ENCODE assay signal across 20 cellular contexts in genomic region chr20:46981184-46981583, GRCh38.
DNase-seq lines count a peak whose midpoint lies in the region; ATAC-seq and TF ChIP-seq lines count a peak whose summit lies in the region.
"Had no signal": no experiment of that assay in that cellular context is flagged by ENCODE, and none has a peak within 500 bp of the region (broad histone marks: within the 10 kb centered on the region; RNA-seq: fewer than 3 reads in every experiment).

No MANE protein-coding gene starts in this region.

- H2BK12ac ChIP-seq in trophoblast cell (ENCODE audit: low read length) = no peak overlapping the region

- no peak overlapping the region for H3K4me3 ChIP-seq in breast epithelium
- H3K4me3 ChIP-seq in trophoblast cell (ENCODE audit: low read depth, low read length) = no peak overlapping the region
- H3K4me3 ChIP-seq: A549; BLaER1 treated with 17β-estradiol and CSF1 and Interleukin-3, amounts not matched to agents 10 nM and 100 nM; GM23248 had no signal

- ATAC-seq in esophagus mucosa = peak; percentile 29
- ATAC-seq: A549 had no signal

- CTCF ChIA-PET in MCF 10A (lab: Yijun Ruan, JAX) = interaction anchor here (0.7 kb wide), 1 partner anchor 8 kb away, joined by 3 read pairs; no protein-coding TSS in a partner anchor

- H3K23ac ChIP-seq in trophoblast cell (ENCODE audit: low read length) = no peak overlapping the region

- peaks cover 0 to 19% of the 10 kb centered on the region in 2 donors for H3K4me1 ChIP-seq in breast epithelium
- H3K4me1 ChIP-seq in trophoblast cell (ENCODE audit: control insufficient read depth in 1 of 2, insufficient read depth in 2 of 2, low read length in 2 of 2) = peaks cover 7 to 9% of the 10 kb centered on the region in 2 experiments
- H3K4me1 ChIP-seq: BE2C had no signal

- no peak overlapping the region for H3K27ac Mint-ChIP-seq in MCF 10A (ENCODE audit: low read depth, unreplicated experiment)
- H3K27ac Mint-ChIP-seq: CD4-positive, alpha-beta T cell; CD8-positive, alpha-beta memory T cell had no signal

- H3K79me2 ChIP-seq in trophoblast cell (ENCODE audit: control insufficient read depth, insufficient read depth, low read length, poor library complexity) = no peaks in the 10 kb centered on the region

- H3K4me3 Mint-ChIP-seq in MCF 10A (ENCODE audit: unreplicated experiment) = no peak overlapping the region
- H3K4me3 Mint-ChIP-seq: CD14-positive monocyte; CD4-positive, alpha-beta T cell; CD8-positive, alpha-beta memory T cell had no signal

- H3K4me1 Mint-ChIP-seq in MCF 10A (ENCODE audit: insufficient read depth, unreplicated experiment) = no peaks in the 10 kb centered on the region
- H3K4me1 Mint-ChIP-seq: CD14-positive monocyte; CD8-positive, alpha-beta memory T cell had no signal

- TF ChIP-seq CTCF in breast epithelium (IDR thresholded peaks at IDR 0.05) = no peak
- no peak for TF ChIP-seq CTCF in MCF 10A (IDR thresholded peaks at IDR 0.05; ENCODE audit: unreplicated experiment)

- BruUV-seq in MCF 10A (replicated peaks; lab: Mats Ljungman, UMichigan) = no TSS peak

- H2BK120ac ChIP-seq in trophoblast cell (ENCODE audit: insufficient read depth, low read length, poor library complexity) = no peak overlapping the region

- TF ChIP-seq POLR2A in breast epithelium (IDR thresholded peaks at IDR 0.05) = no peak

- H4K8ac ChIP-seq in trophoblast cell (ENCODE audit: low read depth, low read length) = no peak overlapping the region

- H3K18ac ChIP-seq in trophoblast cell (ENCODE audit: low read length) = no peak overlapping the region

- H3K14ac ChIP-seq in trophoblast cell (ENCODE audit: low read length) = no peak overlapping the region

- no peak overlapping the region for H3K4me2 ChIP-seq in trophoblast cell (ENCODE audit: low read length)
- H3K4me2 ChIP-seq: A549; BLaER1 treated with 17β-estradiol and CSF1 and Interleukin-3, amounts not matched to agents 10 nM and 100 nM had no signal

- no peaks in the 10 kb centered on the region for H3K27me3 Mint-ChIP-seq in MCF 10A (ENCODE audit: insufficient read depth, unreplicated experiment)

- H4K91ac ChIP-seq in trophoblast cell (ENCODE audit: low read depth, low read length) = no peak overlapping the region

- H3K9ac ChIP-seq in trophoblast cell (ENCODE audit: low read length) = no peak overlapping the region
- H3K9ac ChIP-seq: BLaER1 treated with 17β-estradiol and CSF1 and Interleukin-3, amounts not matched to agents 10 nM and 100 nM; GM23248 had no signal

- H2BK5ac ChIP-seq in trophoblast cell (ENCODE audit: low read depth, low read length, poor library complexity) = no peak overlapping the region

- H3K9me3 ChIP-seq in breast epithelium (peaks cover 0 to 4% of the 10 kb centered on the region in 2 donors), trophoblast cell (ENCODE audit: insufficient read depth, low read depth, low read length) (no peaks in the 10 kb centered on the region)
- H3K9me3 ChIP-seq: A549, BE2C had no signal

- H3K27ac ChIP-seq in breast epithelium (peak overlapping the region; percentile 85 to 88), trophoblast cell (ENCODE audit: low read depth, low read length) (peak overlapping the region; percentile 50)
- H3K27ac ChIP-seq: A549; BLaER1 treated with 17β-estradiol and CSF1 and Interleukin-3, amounts not matched to agents 10 nM and 100 nM; GM23248 had no signal

- peaks cover 5% of the 10 kb centered on the region for H3K79me1 ChIP-seq in trophoblast cell (ENCODE audit: low read length)

- DNase-seq in breast epithelium (ENCODE audit: low spot score in 2 of 2) (no peak), MCF 10A (ENCODE audit: unreplicated experiment) (no peak), trophoblast cell (peak in 1 of 2 donors; percentile 40), HPDE6-E6E7 (ENCODE audit: extremely low spot score) (no peak), SW 1271 (lab: John Stamatoyannopoulos, UW) (no peak), DMS153 treated with DMSO at 0.1 percent for 48 hours (lab: John Stamatoyannopoulos, UW; ENCODE audit: unreplicated experiment) (no peak)
- DNase-seq: 8988T; ACHN; AML-193; BE2C; CD4-positive, alpha-beta T cell; CD8-positive, alpha-beta memory T cell; DND-41; GM23248; H7; HCEC 1CT had no signal

- H2AFZ ChIP-seq in trophoblast cell (ENCODE audit: insufficient read depth, low read length, poor library complexity) = no peak overlapping the region
- H2AFZ ChIP-seq: GM23248 had no signal

- no peak overlapping the region for H3K4ac ChIP-seq in trophoblast cell (ENCODE audit: low read depth, low read length)

- H3K27me3 ChIP-seq in breast epithelium (no peaks in the 10 kb centered on the region), trophoblast cell (ENCODE audit: insufficient read depth, low read length) (no peaks in the 10 kb centered on the region)
- H3K27me3 ChIP-seq: BE2C; BLaER1 treated with 17β-estradiol and CSF1 and Interleukin-3, amounts not matched to agents 10 nM and 100 nM had no signal

- POLR2A ChIA-PET in MCF 10A (lab: Yijun Ruan, JAX) = interaction anchor here (0.6 to 1.4 kb wide), 5 partner anchors 24 to 423 kb away, joined by 3 to 5 read pairs (median 3); no protein-coding TSS in a partner anchor

- intact Hi-C loops in breast epithelium (cut with DNase I; ENCODE audit: low total_unique reads) = no loop called here
- intact Hi-C loops in MCF 10A (cut with micrococcal nuclease) = no loop called here

- no peak overlapping the region for H4K12ac ChIP-seq in trophoblast cell (ENCODE audit: low read depth, low read length)

- H3K36me3 Mint-ChIP-seq in MCF 10A (ENCODE audit: insufficient read depth, unreplicated experiment) = peaks cover 5% of the 10 kb centered on the region
- H3K36me3 Mint-ChIP-seq: CD14-positive monocyte had no signal

- peaks cover 16% of the 10 kb centered on the region for H3K9me3 Mint-ChIP-seq in MCF 10A (ENCODE audit: unreplicated experiment)

- no peaks in the 10 kb centered on the region for H3K36me3 ChIP-seq in breast epithelium
- no peaks in the 10 kb centered on the region for H3K36me3 ChIP-seq in trophoblast cell (ENCODE audit: control insufficient read depth in 1 of 2, insufficient read depth in 2 of 2, low read length in 2 of 2)
- H3K36me3 ChIP-seq: BE2C; BLaER1 treated with 17β-estradiol and CSF1 and Interleukin-3, amounts not matched to agents 10 nM and 100 nM had no signal

- no peak overlapping the region for H2AK5ac ChIP-seq in trophoblast cell (ENCODE audit: low read length)
